Comparison of ENCODE assay signal across 11 cellular contexts in the genomic region with DNA sequence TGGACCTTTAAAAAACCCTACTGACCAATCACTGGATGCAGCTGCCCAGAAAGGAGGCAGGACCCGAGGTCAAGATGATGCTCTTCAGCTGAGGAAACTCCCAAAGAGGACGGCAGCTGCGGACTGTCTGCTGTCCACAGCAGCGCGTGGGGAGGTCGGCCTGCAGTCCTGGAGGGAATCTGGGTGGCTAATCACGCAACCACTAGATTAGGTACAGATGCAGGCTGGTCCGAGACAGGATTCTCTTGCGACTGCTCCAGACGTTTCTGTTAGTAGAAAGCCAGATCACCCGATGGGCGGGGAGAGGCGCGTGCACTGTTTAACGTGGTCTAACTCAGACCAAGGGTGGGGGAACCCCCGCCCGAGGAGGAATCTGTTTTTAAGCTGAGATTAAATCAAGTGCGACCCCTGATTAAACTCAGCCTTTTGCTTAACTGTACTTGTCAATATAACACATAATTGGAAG. TPM values are rescaled to one million over a fixed set of nuclear protein-coding genes. Genes with fewer than 3 reads are reported as not detected.
A peak's percentile ranks its signal among the peaks of the same experiment; 100 is the strongest.
DNase-seq lines count a peak whose midpoint lies in the region; ATAC-seq, FAIRE-seq and TF ChIP-seq lines count a peak whose summit lies in the region.
"Had no signal": no experiment of that assay in that cellular context is flagged by ENCODE, and none has a peak within 500 bp of the region (broad histone marks: within the 10 kb centered on the region; RNA-seq: fewer than 3 reads in every experiment).

No MANE protein-coding gene starts in this region.

- no peak overlapping the region for H3K27ac Mint-ChIP-seq in neural progenitor cell

- no peaks in the 10 kb centered on the region for H3K9me1 ChIP-seq in endothelial cell of umbilical vein (replicated peaks; ENCODE audit: control insufficient read depth, extremely low read depth, insufficient read depth, low read length)

- H3K4me3 ChIP-seq in BE2C (ENCODE audit: low read depth, low read length) = peak overlapping the region; percentile 57
- peak overlapping the region; percentile 18 for H3K4me3 ChIP-seq in HFF-Myc (replicated peaks; ENCODE audit: low read depth, low read length)
- H3K4me3 ChIP-seq in endothelial cell of umbilical vein (replicated peaks in 1 of 3; ENCODE audit: insufficient read depth in 1 of 3, low read depth in 1 of 3, low read length in 3 of 3) = no peak overlapping the region
- no peak overlapping the region for H3K4me3 ChIP-seq in neural progenitor cell

- H3K9me3 ChIP-seq in BE2C (no peaks in the 10 kb centered on the region), endothelial cell of umbilical vein (replicated peaks; ENCODE audit: control insufficient read depth, insufficient read depth, low read length) (no peaks in the 10 kb centered on the region), neural progenitor cell (ENCODE audit: low read depth) (no peaks in the 10 kb centered on the region)

- CTCF ChIA-PET in endothelial cell of umbilical vein (lab: Charles Lee) = interaction anchor here (0.7 to 7.9 kb wide), 15 partner anchors 86 to 566 kb away, joined by 3 to 186 read pairs (median 7); a partner anchor contains a TSS

- POLR2A ChIA-PET in endothelial cell of umbilical vein (lab: Charles Lee) = interaction anchor here (0.7 kb wide), 1 partner anchor 53 kb away, joined by 6 read pairs; no protein-coding TSS in a partner anchor

- intact Hi-C loops in endothelial cell of umbilical vein (cut with micrococcal nuclease) = loop anchor here (2.0 kb wide), 2 partner anchors 23 to 425 kb away; a partner anchor contains a TSS

- H2AFZ ChIP-seq in endothelial cell of umbilical vein (ENCODE audit: low read depth, low read length) (peak overlapping the region; percentile 50), neural progenitor cell (replicated peaks) (peak overlapping the region; percentile 71)

- H3K36me3 ChIP-seq in BE2C (no peaks in the 10 kb centered on the region), endothelial cell of umbilical vein (ENCODE audit: control insufficient read depth in 2 of 2, extremely low read depth in 1 of 2, insufficient read depth in 2 of 2, low read length in 2 of 2) (no peaks in the 10 kb centered on the region), neural progenitor cell (no peaks in the 10 kb centered on the region)

- no peak for TF ChIP-seq CTCF in BE2C (IDR thresholded peaks at IDR 0.05; ENCODE audit: low read depth, low read length)
- no peak for TF ChIP-seq CTCF in HFF-Myc (IDR thresholded peaks at IDR 0.05; ENCODE audit: low read depth, low read length, missing control alignments)
- TF ChIP-seq CTCF in endothelial cell of umbilical vein (IDR thresholded peaks at IDR 0.05; ENCODE audit: extremely low read depth in 1 of 2, insufficient read depth in 1 of 2, low read depth in 1 of 2, low read length in 2 of 2) = no peak
- no peak for TF ChIP-seq CTCF in neural progenitor cell (IDR thresholded peaks at IDR 0.05)
- TF ChIP-seq CTCF in GM20000 (IDR thresholded peaks at IDR 0.05; ENCODE audit: extremely low read depth, missing control alignments) = no peak

- no peak for TF ChIP-seq POLR2A in endothelial cell of umbilical vein (IDR thresholded peaks at IDR 0.05; ENCODE audit: low read depth, low read length)

- no peak overlapping the region for H3K4me2 ChIP-seq in endothelial cell of umbilical vein (ENCODE audit: insufficient read depth, low read length)
- H3K4me2 ChIP-seq in neural progenitor cell = no peak overlapping the region

- H3K9ac ChIP-seq in endothelial cell of umbilical vein (replicated peaks; ENCODE audit: extremely low read depth, insufficient read depth, low read length) (no peak overlapping the region), neural progenitor cell (no peak overlapping the region)

- H3K79me2 ChIP-seq in endothelial cell of umbilical vein (ENCODE audit: control insufficient read depth, insufficient read depth, low read length) (no peaks in the 10 kb centered on the region), neural progenitor cell (ENCODE audit: low read depth) (no peaks in the 10 kb centered on the region)

- no peak overlapping the region for H3K4me3 Mint-ChIP-seq in neural progenitor cell

- H3F3A ChIP-seq in neural progenitor cell (ENCODE audit: low read depth) = no peaks in the 10 kb centered on the region

- H3K9me3 Mint-ChIP-seq in neural progenitor cell = no peaks in the 10 kb centered on the region

- FAIRE-seq in endothelial cell of umbilical vein (lab: Jason Lieb, UNC) = no peak

- H3K27me3 ChIP-seq in BE2C (no peaks in the 10 kb centered on the region), endothelial cell of umbilical vein (ENCODE audit: control insufficient read depth in 2 of 2, insufficient read depth in 2 of 2, low read length in 2 of 2) (peaks cover 5 to 7% of the 10 kb centered on the region in 2 experiments), neural progenitor cell (no peaks in the 10 kb centered on the region)

- dilution Hi-C loops in endothelial cell of umbilical vein (cut with MboI; ENCODE audit: extremely low pct_ligation_motif_present, low sequenced_read_pairs) = no loop called here

- H3K4me1 ChIP-seq in BE2C (no peaks in the 10 kb centered on the region), endothelial cell of umbilical vein (ENCODE audit: control insufficient read depth, extremely low read depth, insufficient read depth, low read length) (peaks cover 4% of the 10 kb centered on the region), neural progenitor cell (no peaks in the 10 kb centered on the region)

- H3K27ac ChIP-seq in endothelial cell of umbilical vein (ENCODE audit: insufficient read depth, low read depth, low read length) = no peak overlapping the region
- no peak overlapping the region for H3K27ac ChIP-seq in neural progenitor cell

- DNase-seq in BE2C (peak; percentile 56), HFF-Myc (ENCODE audit: extremely low read depth, low read depth) (peak; percentile 24), endothelial cell of umbilical vein (ENCODE audit: low read depth, low spot score) (no peak), neural progenitor cell (ENCODE audit: low spot score) (no peak), GM20000 (ENCODE audit: low spot score) (no peak), ACHN (no peak), occipital lobe (lab: John Stamatoyannopoulos, UW) (no peak)
- DNase-seq: DMS153, NCI-H2227 treated with DMSO at 0.1 percent for 48 hours had no signal

- no peaks in the 10 kb centered on the region for H3K4me1 Mint-ChIP-seq in neural progenitor cell

- no peaks in the 10 kb centered on the region for H3K27me3 Mint-ChIP-seq in neural progenitor cell (ENCODE audit: insufficient read depth, low read depth)

- no peaks in the 10 kb centered on the region for H3K36me3 Mint-ChIP-seq in neural progenitor cell

- no TSS peak for BruUV-seq in endothelial cell of umbilical vein (replicated peaks; lab: Mats Ljungman, UMichigan)

- in situ Hi-C loops in ACHN (cut with HindIII; ENCODE audit: low pct_ligation_motif_present, low pct_unique_long_range_greater_than_20kb, low sequenced_read_pairs) = no loop called here

- no peaks in the 10 kb centered on the region for H4K20me1 ChIP-seq in endothelial cell of umbilical vein (replicated peaks; ENCODE audit: control insufficient read depth, extremely low read depth, insufficient read depth, low read length)
- H4K20me1 ChIP-seq in neural progenitor cell (ENCODE audit: low read depth) = no peaks in the 10 kb centered on the region

- ATAC-seq in HG03432 (IDR thresholded peaks at IDR 0.05; ENCODE audit: unreplicated experiment) = no peak

RNA-seq across cellular contexts. Expression of a gene that starts 8.8 kb away (rescaled TPM):
- polyA plus RNA-seq in BE2C (2012; ENCODE audit: insufficient read depth, insufficient read length, low read depth) = 0.90 TPM
- total RNA-seq in endothelial cell of umbilical vein (not detected in 2 replicates), neural progenitor cell (ENCODE audit: low replicate concordance) (not detected in 2 replicates), occipital lobe (not detected)
- polyA plus RNA-seq in endothelial cell of umbilical vein = not detected in 2 replicates
- not detected in 2 replicates for polyA plus RNA-seq in endothelial cell of umbilical vein (2011; cell fraction: cytosol; rRNA removed)
- not detected in 2 replicates for polyA plus RNA-seq in endothelial cell of umbilical vein (2011; cell fraction: nucleus; rRNA removed)
- polyA plus RNA-seq in endothelial cell of umbilical vein (2012) = 0.15 and 0.16 TPM in 2 replicates
- not detected in 2 replicates for polyA minus RNA-seq in endothelial cell of umbilical vein
- not detected for polyA minus RNA-seq in endothelial cell of umbilical vein (2011; cell fraction: cytosol; rRNA and poly(A)+ RNA removed)
- not detected in 2 replicates for polyA minus RNA-seq in endothelial cell of umbilical vein (2011; cell fraction: nucleus; rRNA and poly(A)+ RNA removed)
- polyA plus RNA-seq: neural cell had no signal

RNA-seq across cellular contexts. Expression of a gene that starts 20.6 kb away (rescaled TPM):
- polyA plus RNA-seq in BE2C (2012; ENCODE audit: insufficient read depth, insufficient read length, low read depth) = 2.5 TPM
- not detected in 2 replicates for total RNA-seq in endothelial cell of umbilical vein
- polyA plus RNA-seq in endothelial cell of umbilical vein = not detected in 2 replicates
- polyA plus RNA-seq in endothelial cell of umbilical vein (2011; cell fraction: cytosol; rRNA removed) = not detected in 2 replicates
- not detected in 2 replicates for polyA plus RNA-seq in endothelial cell of umbilical vein (2011; cell fraction: nucleus; rRNA removed)
- polyA plus RNA-seq in endothelial cell of umbilical vein (2012) = 0.41 TPM in 1 of 2 replicates, not detected in the other
- not detected in 2 replicates for polyA minus RNA-seq in endothelial cell of umbilical vein
- not detected for polyA minus RNA-seq in endothelial cell of umbilical vein (2011; cell fraction: cytosol; rRNA and poly(A)+ RNA removed)
- polyA minus RNA-seq in endothelial cell of umbilical vein (2011; cell fraction: nucleus; rRNA and poly(A)+ RNA removed) = not detected in 2 replicates
- total RNA-seq in neural progenitor cell (ENCODE audit: low replicate concordance) = not detected in 2 replicates
- total RNA-seq in occipital lobe = not detected
- polyA plus RNA-seq: neural cell had no signal

RNA-seq across cellular contexts. Expression of a gene that starts 49.8 kb away (rescaled TPM):
- 34.8 TPM for polyA plus RNA-seq in BE2C (2012; ENCODE audit: insufficient read depth, insufficient read length, low read depth)
- 9.8 and 13.9 TPM in 2 replicates for total RNA-seq in endothelial cell of umbilical vein
- polyA plus RNA-seq in endothelial cell of umbilical vein = 2.3 and 2.8 TPM in 2 replicates
- polyA plus RNA-seq in endothelial cell of umbilical vein (2011; cell fraction: cytosol; rRNA removed) = 4.1 and 5.0 TPM in 2 replicates
- 2.9 and 3.7 TPM in 2 replicates for polyA plus RNA-seq in endothelial cell of umbilical vein (2011; cell fraction: nucleus; rRNA removed)
- polyA plus RNA-seq in endothelial cell of umbilical vein (2012) = 7.5 and 9.5 TPM in 2 replicates
- 3.3 and 3.9 TPM in 2 replicates for polyA minus RNA-seq in endothelial cell of umbilical vein
- polyA minus RNA-seq in endothelial cell of umbilical vein (2011; cell fraction: cytosol; rRNA and poly(A)+ RNA removed) = 16.6 TPM
- polyA minus RNA-seq in endothelial cell of umbilical vein (2011; cell fraction: nucleus; rRNA and poly(A)+ RNA removed) = 4.3 and 6.6 TPM in 2 replicates
- 26.2 and 35.4 TPM in 2 replicates for total RNA-seq in neural progenitor cell (ENCODE audit: low replicate concordance)
- 64.4 TPM for total RNA-seq in occipital lobe

RNA-seq across cellular contexts. Expression of a gene that starts 53.3 kb away (rescaled TPM):
- polyA plus RNA-seq in BE2C (2012; ENCODE audit: insufficient read depth, insufficient read length, low read depth) = 72.3 TPM
- total RNA-seq in endothelial cell of umbilical vein (237 and 267 TPM in 2 replicates), neural progenitor cell (ENCODE audit: low replicate concordance) (10.9 and 29.1 TPM in 2 replicates), occipital lobe (15.4 TPM)
- 171 and 198 TPM in 2 replicates for polyA plus RNA-seq in endothelial cell of umbilical vein
- polyA plus RNA-seq in endothelial cell of umbilical vein (2011; cell fraction: cytosol; rRNA removed) = 110 and 135 TPM in 2 replicates
- 257 and 307 TPM in 2 replicates for polyA plus RNA-seq in endothelial cell of umbilical vein (2011; cell fraction: nucleus; rRNA removed)
- polyA plus RNA-seq in endothelial cell of umbilical vein (2012) = 194 and 202 TPM in 2 replicates
- polyA minus RNA-seq in endothelial cell of umbilical vein = 91.9 and 139 TPM in 2 replicates
- 24.9 TPM for polyA minus RNA-seq in endothelial cell of umbilical vein (2011; cell fraction: cytosol; rRNA and poly(A)+ RNA removed)
- polyA minus RNA-seq in endothelial cell of umbilical vein (2011; cell fraction: nucleus; rRNA and poly(A)+ RNA removed) = 131 and 267 TPM in 2 replicates

Comparison
In these comparisons a context has a peak if more than half of its experiments do, and no peak if none do; other contexts are left out.
1. DNase-seq: peak in BE2C (single experiment) and HFF-Myc (single experiment); none in endothelial cell of umbilical vein (single experiment), neural progenitor cell (single experiment), GM20000 (single experiment), ACHN (single experiment) and occipital lobe (single experiment).
2. H3K4me3 ChIP-seq: peak in BE2C (single experiment) and HFF-Myc (single experiment); none in endothelial cell of umbilical vein (0 of 3) and neural progenitor cell (single experiment).